ENCODE assay signal across 8 cellular contexts in the genomic region with DNA sequence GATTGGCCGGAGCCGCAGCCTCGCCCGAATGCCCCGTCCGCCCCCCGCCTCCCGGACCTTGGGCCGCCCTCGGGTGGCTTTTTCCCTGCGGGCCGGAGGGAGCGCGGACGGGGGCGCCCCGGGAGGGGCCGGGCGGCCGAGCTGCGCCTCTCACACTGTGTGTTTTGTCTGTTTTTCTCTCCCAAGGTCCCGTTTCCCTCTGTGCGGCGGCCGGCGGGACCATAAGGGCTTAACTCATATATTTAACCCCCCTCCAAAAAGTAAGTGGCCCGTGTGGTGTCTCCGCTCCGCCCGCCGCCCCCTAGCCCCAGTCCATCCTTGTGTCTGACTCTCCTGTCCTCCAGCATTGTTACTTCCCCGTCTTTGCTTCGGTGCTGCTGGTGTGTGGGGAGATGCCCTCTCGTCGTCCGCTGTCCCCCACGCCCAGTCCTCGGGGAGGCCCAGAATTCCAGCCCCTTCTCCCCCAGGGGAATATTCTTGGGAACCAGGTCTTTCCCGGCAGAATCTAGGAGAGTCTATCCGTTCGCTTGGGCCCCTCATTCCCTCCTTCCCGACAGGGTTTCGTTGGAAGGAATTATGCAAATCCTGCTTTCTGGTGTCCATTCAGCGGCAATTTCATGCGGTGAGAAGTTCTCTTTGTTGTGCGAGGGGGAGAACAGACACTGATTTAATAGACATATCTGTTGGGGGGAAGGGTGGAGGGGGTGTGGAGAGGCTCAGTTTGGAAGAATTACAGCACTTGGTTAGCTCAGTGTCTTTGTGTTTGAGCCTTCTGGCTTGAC. TPM values are rescaled to one million over a fixed set of nuclear protein-coding genes. Genes with fewer than 3 reads are reported as not detected.
DNase-seq lines count a peak whose midpoint lies in the region; ATAC-seq and TF ChIP-seq lines count a peak whose summit lies in the region.

No MANE protein-coding gene starts in this region.

- peaks cover 30% of the 10 kb centered on the region for H3K36me3 Mint-ChIP-seq in stimulated activated naive CD8-positive, alpha-beta T cell treated with anti-CD3 and anti-CD28 coated beads, Interleukin-15, Interleukin-2, amounts not matched to agents 100 ng/mL and 50 ng/mL, for 24 hours (ENCODE audit: low read depth)

- H3K27me3 ChIP-seq in liver (ENCODE audit: control insufficient read depth in 4 of 4, insufficient read depth in 4 of 4, low read length in 3 of 4): no peaks in the 10 kb centered on the region

- no peaks in the 10 kb centered on the region for H3K36me3 ChIP-seq in liver (ENCODE audit: control insufficient read depth in 4 of 4, insufficient read depth in 3 of 4, low read depth in 1 of 4, low read length in 3 of 4)

- peak overlapping the region; percentile 92 for H3K4me3 Mint-ChIP-seq in stimulated activated naive CD8-positive, alpha-beta T cell treated with anti-CD3 and anti-CD28 coated beads, Interleukin-15, Interleukin-2, amounts not matched to agents 100 ng/mL and 50 ng/mL, for 24 hours

- peak overlapping the region; percentile 66 for H3K27ac Mint-ChIP-seq in stimulated activated naive CD8-positive, alpha-beta T cell treated with anti-CD3 and anti-CD28 coated beads, Interleukin-15, Interleukin-2, amounts not matched to agents 100 ng/mL and 50 ng/mL, for 24 hours

- H3K4me1 ChIP-seq in liver (ENCODE audit: control insufficient read depth in 4 of 4, insufficient read depth in 4 of 4, low read length in 3 of 4): peaks cover 5 to 36% (median 28%) of the 10 kb centered on the region in 4 donors

- TF ChIP-seq RAD21 in liver (IDR thresholded peaks at IDR 0.05): no peak

- WGBS in liver: 1% methylated on average over 46 of the region's 46 CpGs

- no peaks in the 10 kb centered on the region for H3K9me3 ChIP-seq in liver (ENCODE audit: control insufficient read depth in 4 of 4, low read length in 3 of 4)

- peak overlapping the region; percentile 63 to 80 for H3K9ac ChIP-seq in liver (ENCODE audit: low read depth in 1 of 2, low read length in 2 of 2)

- H3K4me3 ChIP-seq in GM12865 (ENCODE audit: low read depth, low read length) (peak overlapping the region; percentile 95), coronary artery (peak overlapping the region; percentile 96), liver (ENCODE audit: low read depth in 1 of 3, low read length in 3 of 3) (peak overlapping the region; percentile 62 to 98 (median 74))

- H3K27me3 Mint-ChIP-seq in stimulated activated naive CD8-positive, alpha-beta T cell treated with anti-CD3 and anti-CD28 coated beads, Interleukin-15, Interleukin-2, amounts not matched to agents 100 ng/mL and 50 ng/mL, for 24 hours: no peaks in the 10 kb centered on the region

- TF ChIP-seq CTCF in GM12865 (IDR thresholded peaks at IDR 0.05; ENCODE audit: insufficient read depth, low read depth, low read length, missing control alignments) (no peak), coronary artery (IDR thresholded peaks at IDR 0.05) (no peak), liver (IDR thresholded peaks at IDR 0.05; ENCODE audit: low read depth, low read length, missing input control) (no peak)

- DNase-seq in 8988T (peak; percentile 37), GM12865 (ENCODE audit: low read depth) (peak; percentile 19), coronary artery (ENCODE audit: low spot score) (no peak), middle frontal gyrus (ENCODE audit: extremely low spot score, low spot score) (no peak)

- no peaks in the 10 kb centered on the region for H3K9me3 Mint-ChIP-seq in stimulated activated naive CD8-positive, alpha-beta T cell treated with anti-CD3 and anti-CD28 coated beads, Interleukin-15, Interleukin-2, amounts not matched to agents 100 ng/mL and 50 ng/mL, for 24 hours

- ATAC-seq in HG03196 (IDR thresholded peaks at IDR 0.05; ENCODE audit: unreplicated experiment) (peak; percentile 15), SK-N-SH treated with all-trans-retinoic acid at 6 μM for 48 hours (peak; percentile 42)

- H3K27ac ChIP-seq in coronary artery (peak overlapping the region; percentile 96 to 100), liver (ENCODE audit: low read depth in 1 of 2, low read length in 2 of 2) (peak overlapping the region; percentile 88 to 89)

- peaks cover 66% of the 10 kb centered on the region for H3K4me1 Mint-ChIP-seq in stimulated activated naive CD8-positive, alpha-beta T cell treated with anti-CD3 and anti-CD28 coated beads, Interleukin-15, Interleukin-2, amounts not matched to agents 100 ng/mL and 50 ng/mL, for 24 hours (ENCODE audit: low read depth)

TF ChIP-seq in SK-N-SH treated with all-trans-retinoic acid at 6 μM for 48 hours, 23 proteins besides CTCF, POLR2A, EP300 and RAD21:
- 0 out of 2 replicates have a peak, but pooled peaks have one; percentile 34 for TF ChIP-seq ZNF70 (CRISPR knock-in tag; IDR thresholded peaks at IDR 0.05)
- TF ChIP-seq, protein P1, sequence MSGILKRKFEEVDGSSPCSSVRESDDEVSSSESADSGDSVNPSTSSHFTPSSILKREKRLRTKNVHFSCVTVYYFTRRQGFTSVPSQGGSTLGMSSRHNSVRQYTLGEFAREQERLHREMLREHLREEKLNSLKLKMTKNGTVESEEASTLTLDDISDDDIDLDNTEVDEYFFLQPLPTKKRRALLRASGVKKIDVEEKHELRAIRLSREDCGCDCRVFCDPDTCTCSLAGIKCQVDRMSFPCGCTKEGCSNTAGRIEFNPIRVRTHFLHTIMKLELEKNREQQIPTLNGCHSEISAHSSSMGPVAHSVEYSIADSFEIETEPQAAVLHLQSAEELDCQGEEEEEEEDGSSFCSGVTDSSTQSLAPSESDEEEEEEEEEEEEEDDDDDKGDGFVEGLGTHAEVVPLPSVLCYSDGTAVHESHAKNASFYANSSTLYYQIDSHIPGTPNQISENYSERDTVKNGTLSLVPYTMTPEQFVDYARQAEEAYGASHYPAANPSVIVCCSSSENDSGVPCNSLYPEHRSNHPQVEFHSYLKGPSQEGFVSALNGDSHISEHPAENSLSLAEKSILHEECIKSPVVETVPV (CRISPR knock-in tag; IDR thresholded peaks at IDR 0.05): no peak

TF ChIP-seq in liver, 16 proteins besides CTCF, POLR2A, EP300 and RAD21:
- TF ChIP-seq, protein P2, sequence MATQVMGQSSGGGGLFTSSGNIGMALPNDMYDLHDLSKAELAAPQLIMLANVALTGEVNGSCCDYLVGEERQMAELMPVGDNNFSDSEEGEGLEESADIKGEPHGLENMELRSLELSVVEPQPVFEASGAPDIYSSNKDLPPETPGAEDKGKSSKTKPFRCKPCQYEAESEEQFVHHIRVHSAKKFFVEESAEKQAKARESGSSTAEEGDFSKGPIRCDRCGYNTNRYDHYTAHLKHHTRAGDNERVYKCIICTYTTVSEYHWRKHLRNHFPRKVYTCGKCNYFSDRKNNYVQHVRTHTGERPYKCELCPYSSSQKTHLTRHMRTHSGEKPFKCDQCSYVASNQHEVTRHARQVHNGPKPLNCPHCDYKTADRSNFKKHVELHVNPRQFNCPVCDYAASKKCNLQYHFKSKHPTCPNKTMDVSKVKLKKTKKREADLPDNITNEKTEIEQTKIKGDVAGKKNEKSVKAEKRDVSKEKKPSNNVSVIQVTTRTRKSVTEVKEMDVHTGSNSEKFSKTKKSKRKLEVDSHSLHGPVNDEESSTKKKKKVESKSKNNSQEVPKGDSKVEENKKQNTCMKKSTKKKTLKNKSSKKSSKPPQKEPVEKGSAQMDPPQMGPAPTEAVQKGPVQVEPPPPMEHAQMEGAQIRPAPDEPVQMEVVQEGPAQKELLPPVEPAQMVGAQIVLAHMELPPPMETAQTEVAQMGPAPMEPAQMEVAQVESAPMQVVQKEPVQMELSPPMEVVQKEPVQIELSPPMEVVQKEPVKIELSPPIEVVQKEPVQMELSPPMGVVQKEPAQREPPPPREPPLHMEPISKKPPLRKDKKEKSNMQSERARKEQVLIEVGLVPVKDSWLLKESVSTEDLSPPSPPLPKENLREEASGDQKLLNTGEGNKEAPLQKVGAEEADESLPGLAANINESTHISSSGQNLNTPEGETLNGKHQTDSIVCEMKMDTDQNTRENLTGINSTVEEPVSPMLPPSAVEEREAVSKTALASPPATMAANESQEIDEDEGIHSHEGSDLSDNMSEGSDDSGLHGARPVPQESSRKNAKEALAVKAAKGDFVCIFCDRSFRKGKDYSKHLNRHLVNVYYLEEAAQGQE (IDR thresholded peaks at IDR 0.05): no peak
- TF ChIP-seq, protein P3, sequence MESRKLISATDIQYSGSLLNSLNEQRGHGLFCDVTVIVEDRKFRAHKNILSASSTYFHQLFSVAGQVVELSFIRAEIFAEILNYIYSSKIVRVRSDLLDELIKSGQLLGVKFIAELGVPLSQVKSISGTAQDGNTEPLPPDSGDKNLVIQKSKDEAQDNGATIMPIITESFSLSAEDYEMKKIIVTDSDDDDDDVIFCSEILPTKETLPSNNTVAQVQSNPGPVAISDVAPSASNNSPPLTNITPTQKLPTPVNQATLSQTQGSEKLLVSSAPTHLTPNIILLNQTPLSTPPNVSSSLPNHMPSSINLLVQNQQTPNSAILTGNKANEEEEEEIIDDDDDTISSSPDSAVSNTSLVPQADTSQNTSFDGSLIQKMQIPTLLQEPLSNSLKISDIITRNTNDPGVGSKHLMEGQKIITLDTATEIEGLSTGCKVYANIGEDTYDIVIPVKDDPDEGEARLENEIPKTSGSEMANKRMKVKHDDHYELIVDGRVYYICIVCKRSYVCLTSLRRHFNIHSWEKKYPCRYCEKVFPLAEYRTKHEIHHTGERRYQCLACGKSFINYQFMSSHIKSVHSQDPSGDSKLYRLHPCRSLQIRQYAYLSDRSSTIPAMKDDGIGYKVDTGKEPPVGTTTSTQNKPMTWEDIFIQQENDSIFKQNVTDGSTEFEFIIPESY (IDR thresholded peaks at IDR 0.05): no peak
- TF ChIP-seq, protein P4, sequence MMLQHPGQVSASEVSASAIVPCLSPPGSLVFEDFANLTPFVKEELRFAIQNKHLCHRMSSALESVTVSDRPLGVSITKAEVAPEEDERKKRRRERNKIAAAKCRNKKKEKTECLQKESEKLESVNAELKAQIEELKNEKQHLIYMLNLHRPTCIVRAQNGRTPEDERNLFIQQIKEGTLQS (IDR thresholded peaks at IDR 0.05): no peak
- TF ChIP-seq SP1 (IDR thresholded peaks at IDR 0.05): no peak

RNA-seq across cellular contexts. Expression of a gene that starts 1.3 kb away (rescaled TPM):
- total RNA-seq in liver: 10 to 100 TPM; 21.6 to 31.2 TPM
- polyA plus RNA-seq in liver: 1 to 10 TPM; 2.5 to 7.4 TPM

Comparison
In these comparisons a context has a peak if more than half of its experiments do, and no peak if none do; other contexts are left out.
1. DNase-seq: peak in 8988T (single experiment) and GM12865 (single experiment); none in coronary artery (single experiment) and middle frontal gyrus (single experiment).
2. Peak in every context shown above with its lines, with median percentiles within 50 percentile points of each other: H3K4me3 ChIP-seq.